ENCODE assay signal across 18 cellular contexts in genomic region chr18:30650499-30650898, GRCh38.
DNase-seq lines count a peak whose midpoint lies in the region; ATAC-seq, FAIRE-seq and TF ChIP-seq lines count a peak whose summit lies in the region.
"Had no signal": no experiment of that assay in that cellular context is flagged by ENCODE, and none has a peak within 500 bp of the region (broad histone marks: within the 10 kb centered on the region; RNA-seq: fewer than 3 reads in every experiment).

No MANE protein-coding gene starts in this region.

- H3K14ac ChIP-seq in IMR-90 (replicated peaks; ENCODE audit: low read depth, low read length), result no peak overlapping the region

- H3K4me2 ChIP-seq in A549 (no peak overlapping the region), IMR-90 (ENCODE audit: low read depth, low read length) (no peak overlapping the region)
- H3K4me2 ChIP-seq: GM23338 had no signal

- no peak overlapping the region for H2AK5ac ChIP-seq in IMR-90 (ENCODE audit: low read depth, low read length)

- H2AFZ ChIP-seq in IMR-90 (replicated peaks; ENCODE audit: low read length, poor library complexity), result no peak overlapping the region
- H2AFZ ChIP-seq: GM23338 had no signal

- no peak overlapping the region for H3K56ac ChIP-seq in IMR-90 (ENCODE audit: extremely low read depth, insufficient read depth, low read length)

- H4K20me1 ChIP-seq in IMR-90 (ENCODE audit: insufficient read depth, low read length), result no peaks in the 10 kb centered on the region

- H2BK5ac ChIP-seq in IMR-90 (ENCODE audit: low read depth, low read length, poor library complexity, severe bottlenecking), result no peak overlapping the region

- no TSS peak for BruUV-seq in IMR-90 (replicated peaks; lab: Mats Ljungman, UMichigan)

- TF ChIP-seq CTCF in A549 (IDR thresholded peaks at IDR 0.05), result no peak
- TF ChIP-seq CTCF in IMR-90 (conservative IDR thresholded peaks at IDR 0.05; ENCODE audit: low read depth, low read length), result no peak

- no peak overlapping the region for H2BK15ac ChIP-seq in IMR-90 (ENCODE audit: low read depth, low read length)

- H3K9me1 ChIP-seq in IMR-90 (ENCODE audit: insufficient read depth, low read length), result no peaks in the 10 kb centered on the region

- H3K9me3 ChIP-seq in A549 (no peaks in the 10 kb centered on the region), IMR-90 (ENCODE audit: control insufficient read depth, insufficient read depth, low read length) (no peaks in the 10 kb centered on the region)

- TF ChIP-seq POLR2A in A549 (IDR thresholded peaks at IDR 0.05; ENCODE audit: low read length) (no peak), IMR-90 (IDR thresholded peaks at IDR 0.05; ENCODE audit: low read depth, low read length) (no peak)

- H3K4ac ChIP-seq in IMR-90 (ENCODE audit: low read depth, low read length), result no peak overlapping the region

- no peak for ATAC-seq in A549
- ATAC-seq in IMR-90 (ENCODE audit: low read depth), result no peak
- ATAC-seq: CD8-positive, alpha-beta T cell; GM23338; HCT116 had no signal

- DNase-seq in A549 (ENCODE audit: low read depth in 1 of 2, low spot score in 1 of 2) (no peak), IMR-90 (no peak), frontal cortex (ENCODE audit: low spot score in 2 of 2) (no peak), NK-92 (lab: John Stamatoyannopoulos, UW; ENCODE audit: unreplicated experiment) (no peak), NCI-H1092 (lab: John Stamatoyannopoulos, UW) (no peak), ecto neural progenitor cell (ENCODE audit: low spot score) (no peak)
- DNase-seq: 8988T; C1 segment of cervical spinal cord; CD4-positive, CD25-positive, alpha-beta regulatory T cell; CD8-positive, alpha-beta T cell; DMS53; DMS79 treated with DMSO at 0.1 percent for 48 hours; GF-D8; H9 had no signal

- H3K36me3 ChIP-seq in IMR-90 (ENCODE audit: control insufficient read depth, insufficient read depth, low read length), result no peaks in the 10 kb centered on the region

- no peak overlapping the region for H3K27ac ChIP-seq in A549
- no peak overlapping the region for H3K27ac ChIP-seq in IMR-90 (ENCODE audit: insufficient read depth, low read length)

- in situ Hi-C loops in IMR-90 (cut with MboI; ENCODE audit: low sequenced_read_pairs), result no loop called here

- POLR2A ChIA-PET in A549 (lab: Yijun Ruan, JAX) (no interaction called here), IMR-90 (lab: Charles Lee; ENCODE audit: unreplicated experiment) (no interaction called here)

- no peaks in the 10 kb centered on the region for H3K79me1 ChIP-seq in IMR-90 (ENCODE audit: low read depth in 1 of 2, low read length in 2 of 2)

- no peak overlapping the region for H3K9ac ChIP-seq in IMR-90 (ENCODE audit: low read depth, low read length)

- no peak overlapping the region for H4K5ac ChIP-seq in IMR-90 (ENCODE audit: low read depth, low read length)

- dilution Hi-C loops in IMR-90 (cut with HindIII; ENCODE audit: low sequenced_read_pairs, unreplicated experiment), result no loop called here

- no peak overlapping the region for H3K23ac ChIP-seq in IMR-90 (ENCODE audit: low read depth, low read length)

- no peak overlapping the region for H4K91ac ChIP-seq in IMR-90 (ENCODE audit: insufficient read depth, low read depth, low read length)

- TF ChIP-seq RAD21 in A549 (conservative IDR thresholded peaks at IDR 0.05 in 1 of 2, IDR thresholded peaks at IDR 0.05 in 1 of 2), result no peak
- no peak for TF ChIP-seq RAD21 in IMR-90 (IDR thresholded peaks at IDR 0.05; ENCODE audit: low read length)

- H2BK20ac ChIP-seq in IMR-90 (ENCODE audit: low read depth, low read length), result no peak overlapping the region

- H3K27me3 ChIP-seq in IMR-90 (ENCODE audit: control insufficient read depth, insufficient read depth, low read length), result no peaks in the 10 kb centered on the region

- intact Hi-C loops in IMR-90 (cut with micrococcal nuclease), result no loop called here

- CTCF ChIA-PET in A549 (lab: Yijun Ruan, JAX) (no interaction called here), IMR-90 (lab: Yijun Ruan, JAX) (no interaction called here)

- H3K4me1 ChIP-seq in A549, result no peaks in the 10 kb centered on the region
- no peaks in the 10 kb centered on the region for H3K4me1 ChIP-seq in IMR-90 (ENCODE audit: control insufficient read depth, insufficient read depth, low read length)

- H3K18ac ChIP-seq in IMR-90 (ENCODE audit: low read depth, low read length), result no peak overlapping the region

- no peak overlapping the region for H2BK120ac ChIP-seq in IMR-90 (ENCODE audit: low read depth, low read length)

- TF ChIP-seq EP300 in A549 (IDR thresholded peaks at IDR 0.05), result no peak

- H3K4me3 ChIP-seq in A549 (no peak overlapping the region), IMR-90 (ENCODE audit: insufficient read depth, low read depth, low read length) (no peak overlapping the region)
- H3K4me3 ChIP-seq: GM23338 had no signal

- FAIRE-seq in A549 (lab: Jason Lieb, UNC) (no peak), frontal cortex (lab: Jason Lieb, UNC) (peak; percentile 76)
- FAIRE-seq: GM12891, GM18507 had no signal

- H2AK9ac ChIP-seq in IMR-90 (replicated peaks; ENCODE audit: low read depth, low read length, poor library complexity), result no peak overlapping the region

- H4K8ac ChIP-seq in IMR-90 (ENCODE audit: low read depth in 2 of 2, low read length in 2 of 2), result no peak overlapping the region

TF ChIP-seq in A549, 52 proteins besides CTCF, POLR2A, EP300 and RAD21:
- TF ChIP-seq MAFK (IDR thresholded peaks at IDR 0.05; ENCODE audit: partially characterized antibody) (peak; percentile 38), MYC (IDR thresholded peaks at IDR 0.05; ENCODE audit: borderline replicate concordance, low read length) (no peak)

TF ChIP-seq in IMR-90, 13 proteins besides CTCF, POLR2A, EP300 and RAD21:
- no peak for TF ChIP-seq FOS (IDR thresholded peaks at IDR 0.05; ENCODE audit: low read depth, low read length)
- no peak for TF ChIP-seq USF2 (IDR thresholded peaks at IDR 0.05; ENCODE audit: low read depth, low read length)
- TF ChIP-seq MAFK (IDR thresholded peaks at IDR 0.05; ENCODE audit: low read depth, low read length), result peak; percentile 30; the same call in 1 of the 2 replicates
